In the genomic region with DNA sequence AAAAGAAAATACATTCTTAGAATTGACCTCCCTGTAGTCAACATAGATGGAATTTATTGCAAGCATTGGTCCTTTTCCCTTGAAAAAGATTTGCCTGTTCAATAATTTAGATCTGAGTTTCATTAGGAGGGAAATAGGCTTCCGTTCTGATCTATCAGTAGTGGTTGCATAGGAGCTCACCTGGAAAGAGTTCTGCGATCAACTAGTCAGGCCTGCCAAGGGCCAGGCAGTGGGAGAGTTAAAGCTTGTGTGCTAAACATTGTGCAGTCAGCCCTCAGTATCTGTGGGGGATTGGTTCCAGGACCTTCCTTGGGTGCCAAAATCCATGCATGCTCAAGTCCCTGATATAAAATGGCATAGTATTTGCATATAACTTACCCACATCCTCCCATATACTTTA, we compare ENCODE assay signal across 1 cellular context.
TF ChIP-seq lines count a peak whose summit lies in the region.

No MANE protein-coding gene starts in this region.

TF ChIP-seq in H1, 55 proteins besides CTCF, POLR2A, EP300 and RAD21:
- TF ChIP-seq YY1 (IDR thresholded peaks at IDR 0.05; ENCODE audit: low read depth, low read length) (no peak), SRF (IDR thresholded peaks at IDR 0.05; ENCODE audit: low read depth, low read length) (peak; percentile 56)
